ENCODE assay signal across 25 cellular contexts in genomic region chr13:33175991-33176390, GRCh38.
"Had no signal": no experiment of that assay in that cellular context is flagged by ENCODE, and none has a peak within 500 bp of the region (broad histone marks: within the 10 kb centered on the region; RNA-seq: fewer than 3 reads in every experiment).

No MANE protein-coding gene starts in this region.

- H3K4me1 Mint-ChIP-seq: activated B cell treated with CpG ODN at 0.5 μM for 24 hours; activated T-helper 17 cell treated with anti-CD3 and anti-CD28 coated beads, Interleukin-2, amount 50 U/mL, for 72 hours; immature natural killer cell; naive B cell had no signal

- H3K27me3 ChIP-seq: breast epithelium, gastrocnemius medialis had no signal

- H3K27ac Mint-ChIP-seq: activated B cell treated with CpG ODN at 0.5 μM for 24 hours; activated CD8-positive, alpha-beta T cell treated with anti-CD3 and anti-CD28 coated beads for 36 hours; activated T-helper 17 cell treated with anti-CD3 and anti-CD28 coated beads, Interleukin-2, amount 50 U/mL, for 72 hours; immature natural killer cell; mesothelial cell of epicardium; naive B cell; T-helper 2 cell treated with Interferon-gamma antibody and Interleukin-4, amounts not matched to agents 5 μg/mL and 100 μg/mL, for 36 hours had no signal

- H3K4me3 ChIP-seq: breast epithelium, gastrocnemius medialis, psoas muscle had no signal

- ATAC-seq: activated CD8-positive, alpha-beta T cell treated with anti-CD3 and anti-CD28 coated beads for 36 hours; activated T-cell treated with anti-CD3 and anti-CD28 coated beads, Interleukin-2, amount 50 U/mL, for 4 hours; activated T-helper 17 cell treated with anti-CD3 and anti-CD28 coated beads, Interleukin-2, amount 50 U/mL, for 72 hours; gastrocnemius medialis; left colon; psoas muscle had no signal

- H3K9me3 Mint-ChIP-seq: activated B cell treated with CpG ODN at 0.5 μM for 24 hours; activated CD8-positive, alpha-beta T cell treated with anti-CD3 and anti-CD28 coated beads for 36 hours; activated T-cell treated with anti-CD3 and anti-CD28 coated beads, Interleukin-2, amount 50 U/mL, for 4 hours; activated T-helper 17 cell treated with anti-CD3 and anti-CD28 coated beads, Interleukin-2, amount 50 U/mL, for 72 hours; mesothelial cell of epicardium; naive B cell; T-helper 2 cell treated with Interferon-gamma antibody and Interleukin-4, amounts not matched to agents 5 μg/mL and 100 μg/mL, for 36 hours had no signal

- H3K4me3 Mint-ChIP-seq: activated B cell treated with CpG ODN at 0.5 μM for 24 hours; activated CD8-positive, alpha-beta T cell treated with anti-CD3 and anti-CD28 coated beads for 36 hours; activated T-cell treated with anti-CD3 and anti-CD28 coated beads, Interleukin-2, amount 50 U/mL, for 4 hours; activated T-helper 17 cell treated with anti-CD3 and anti-CD28 coated beads, Interleukin-2, amount 50 U/mL, for 72 hours; immature natural killer cell; mesothelial cell of epicardium; naive B cell; T-helper 2 cell treated with Interferon-gamma antibody and Interleukin-4, amounts not matched to agents 5 μg/mL and 100 μg/mL, for 36 hours had no signal

- H3K9me3 ChIP-seq: breast epithelium, gastrocnemius medialis, psoas muscle had no signal

- H2AFZ ChIP-seq: parathyroid adenoma had no signal

- H3K27me3 Mint-ChIP-seq: naive B cell had no signal

- H3K27ac ChIP-seq: breast epithelium, epithelial cell of prostate, parathyroid adenoma, psoas muscle had no signal

- H3K36me3 Mint-ChIP-seq: immature natural killer cell, mesothelial cell of epicardium, naive B cell had no signal

- H3K79me2 ChIP-seq: parathyroid adenoma had no signal

- DNase-seq: activated B cell treated with CpG ODN at 0.5 μM for 24 hours; activated CD4-positive, alpha-beta T cell treated with anti-CD3 and anti-CD28 coated beads, Interleukin-2, amount 50 U/mL, for 1 hour; activated CD8-positive, alpha-beta T cell treated with anti-CD3 and anti-CD28 coated beads for 36 hours; activated gamma-delta T cell treated with Interleukin-2 at 50 U/mL for 16 hours; activated naive CD4-positive, alpha-beta T cell treated with anti-CD3 and anti-CD28 coated beads, Interleukin-2, amount 50 U/mL, for 16 hours; activated T-cell treated with anti-CD3 and anti-CD28 coated beads, Interleukin-2, amount 50 U/mL, for 4 hours; amygdala; central memory CD4-positive, alpha-beta T cell; effector CD8-positive, alpha-beta T cell; gastrocnemius medialis; hippocampal formation; immature natural killer cell; kidney; left colon; naive B cell; psoas muscle; stimulated activated naive CD4-positive, alpha-beta T cell; T-helper 1 cell; trophoblast cell had no signal

- H3K36me3 ChIP-seq: breast epithelium, gastrocnemius medialis had no signal

- H3K4me1 ChIP-seq: breast epithelium had no signal
